ENCODE assay signal across 8 cellular contexts in the genomic region with DNA sequence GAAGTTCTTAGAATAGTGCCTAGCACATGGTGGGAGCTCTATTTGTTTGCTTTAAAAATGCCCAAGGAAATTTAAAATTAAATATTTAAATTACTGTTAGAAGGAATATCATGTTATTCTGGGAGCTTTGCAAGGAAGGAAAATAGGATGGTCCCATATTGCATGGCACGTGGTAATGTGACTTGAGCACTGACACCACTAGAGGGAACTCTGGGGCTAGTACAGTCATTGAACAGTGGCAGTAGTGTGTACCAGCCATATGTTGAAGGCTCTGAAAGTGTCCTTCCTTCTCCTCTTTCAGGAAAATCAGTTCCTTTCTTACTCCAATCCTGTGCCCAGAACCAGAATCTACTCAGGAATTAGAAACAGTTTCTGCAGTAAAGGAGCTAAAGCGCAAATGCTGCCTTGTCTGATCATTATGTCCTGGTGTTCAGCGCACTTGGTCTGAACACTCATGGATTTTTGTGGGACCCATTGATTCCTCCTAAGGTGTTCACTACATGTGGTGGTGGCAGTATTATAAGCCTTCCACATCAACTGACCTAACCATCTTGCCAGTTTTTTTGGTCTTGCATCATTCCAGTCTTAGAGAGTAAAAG. TPM values are rescaled to one million over a fixed set of nuclear protein-coding genes. Genes with fewer than 3 reads are reported as not detected.
DNase-seq lines count a peak whose midpoint lies in the region; ATAC-seq, FAIRE-seq and TF ChIP-seq lines count a peak whose summit lies in the region.

No MANE protein-coding gene starts in this region.

- ATAC-seq in Right ventricle myocardium superior (ENCODE audit: poor library complexity) (no peak), HepG2 (peak; percentile 99)

- no peak overlapping the region for H2AK5ac ChIP-seq in H9 (ENCODE audit: insufficient read length, low read length)

- H4K8ac ChIP-seq in H9 (replicated peaks; ENCODE audit: insufficient read length, low read depth, low read length), result no peak overlapping the region

- no peak overlapping the region for H2BK15ac ChIP-seq in H9 (ENCODE audit: low read depth, low read length)

- H4K20me1 ChIP-seq in H9 (ENCODE audit: control insufficient read depth, insufficient read depth, insufficient read length) (no peaks in the 10 kb centered on the region), HepG2 (ENCODE audit: insufficient read depth, low read length) (no peaks in the 10 kb centered on the region)

- in situ Hi-C loops in HepG2 (cut with HindIII; ENCODE audit: extremely low pct_ligation_motif_present, low pct_unique_long_range_greater_than_20kb), result loop anchor here (5.0 kb wide), 1 partner anchor 69 kb away; no protein-coding TSS in a partner anchor

- H3K79me1 ChIP-seq in H9 (ENCODE audit: insufficient read depth, low read depth, low read length, poor library complexity, severe bottlenecking), result no peaks in the 10 kb centered on the region

- no peaks in the 10 kb centered on the region for H3K36me3 ChIP-seq in left ventricle myocardium inferior
- no peaks in the 10 kb centered on the region for H3K36me3 ChIP-seq in adipocyte (ENCODE audit: control insufficient read depth, insufficient read depth, low read length, severe bottlenecking)
- no peaks in the 10 kb centered on the region for H3K36me3 ChIP-seq in HepG2 (replicated peaks in 1 of 2; ENCODE audit: control insufficient read depth in 1 of 2, insufficient read depth in 2 of 2, low read length in 2 of 2)

- no peak overlapping the region for H3K4me3 Mint-ChIP-seq in H9

- H2BK20ac ChIP-seq in H9 (ENCODE audit: low read depth, low read length, poor library complexity, severe bottlenecking), result no peak overlapping the region

- no peaks in the 10 kb centered on the region for H3K36me3 Mint-ChIP-seq in H9 (ENCODE audit: insufficient read depth in 1 of 3, low read depth in 3 of 3)

- BruUV-seq in HepG2 (replicated peaks; lab: Mats Ljungman, UMichigan), result no TSS peak

- H3K27ac Mint-ChIP-seq in H9, result no peak overlapping the region

- H3K4me3 ChIP-seq in left ventricle myocardium inferior, result no peak overlapping the region
- no peak overlapping the region for H3K4me3 ChIP-seq in adipocyte (ENCODE audit: low read length)
- H3K4me3 ChIP-seq in HepG2 (replicated peaks in 1 of 3; ENCODE audit: insufficient read depth in 1 of 3, low read depth in 2 of 3, low read length in 3 of 3), result no peak overlapping the region

- intact Hi-C loops in left ventricle myocardium inferior (cut with micrococcal nuclease), result no loop called here
- intact Hi-C loops in Right ventricle myocardium superior (cut with DNase I), result no loop called here
- intact Hi-C loops in HepG2 (cut with micrococcal nuclease; ENCODE audit: unreplicated experiment), result loop anchor here (1.0 kb wide), 2 partner anchors 69 to 164 kb away; no protein-coding TSS in a partner anchor

- POLR2A ChIA-PET in HepG2 (lab: Yijun Ruan, JAX), result no interaction called here

- H3K23me2 ChIP-seq in H9 (ENCODE audit: insufficient read length, low read depth, low read length, poor library complexity, severe bottlenecking), result no peaks in the 10 kb centered on the region

- TF ChIP-seq EP300 in HepG2 (IDR thresholded peaks at IDR 0.05; ENCODE audit: low read depth in 2 of 2, low read length in 2 of 2), result no peak
- no peak for TF ChIP-seq EP300 in HepG2 (CRISPR knock-in tag; IDR thresholded peaks at IDR 0.05; ENCODE audit: borderline replicate concordance)

- no peak overlapping the region for H2BK12ac ChIP-seq in H9 (ENCODE audit: insufficient read length, low read depth, low read length)

- 0 out of 2 replicates have a peak, but pooled peaks have one; percentile 20 for TF ChIP-seq RAD21 in HepG2 (CRISPR knock-in tag; IDR thresholded peaks at IDR 0.05)

- H2AFZ ChIP-seq in H9 (ENCODE audit: low read length) (no peak overlapping the region), HepG2 (ENCODE audit: low read length) (no peak overlapping the region)

- H3K27ac ChIP-seq in left ventricle myocardium inferior (replicated peaks) (no peak overlapping the region), H9 (ENCODE audit: insufficient read length, low read depth, low read length) (no peak overlapping the region), HepG2 (ENCODE audit: extremely low read length, insufficient read depth, low read length) (no peak overlapping the region)

- H3K56ac ChIP-seq in H9 (ENCODE audit: insufficient read length, low read depth, low read length), result no peak overlapping the region

- no peak for TF ChIP-seq POLR2A in HepG2 (IDR thresholded peaks at IDR 0.05; ENCODE audit: insufficient read depth in 1 of 2, low read depth in 2 of 2, low read length in 2 of 2)

- no peak overlapping the region for H2BK5ac ChIP-seq in H9 (ENCODE audit: insufficient read length, low read length)

- no peak overlapping the region for H2BK120ac ChIP-seq in H9 (ENCODE audit: low read depth, low read length, poor library complexity, severe bottlenecking)

- H3T11ph ChIP-seq in H9 (ENCODE audit: low read length), result no peak overlapping the region

- H3K4me1 Mint-ChIP-seq in H9, result no peaks in the 10 kb centered on the region

- DNase-seq in left ventricle myocardium inferior (no peak), Right ventricle myocardium superior (no peak), H9 (peak; percentile 34), LoVo (ENCODE audit: low spot score) (peak; percentile 47), adipocyte (ENCODE audit: low read depth) (peak; percentile 41), HepG2 (ENCODE audit: low spot score) (peak; percentile 53), NK-92 (lab: John Stamatoyannopoulos, UW; ENCODE audit: unreplicated experiment) (no peak)
- DNase-seq in stimulated activated CD8-positive, alpha-beta memory T cell treated with anti-CD3 and anti-CD28 coated beads, Interleukin-4, amount 100 ng/mL, for 48 hours, result no peak

- no peak overlapping the region for H4K5ac ChIP-seq in H9 (ENCODE audit: insufficient read length, low read depth, low read length)

- CTCF ChIA-PET in HepG2 (lab: Yijun Ruan, JAX; ENCODE audit: low intra/inter-chr PET ratio, low total read pairs), result interaction anchor here (0.6 to 1.7 kb wide), 3 partner anchors 67 to 164 kb away, joined by 3 to 16 read pairs (median 4); no protein-coding TSS in a partner anchor

- no peaks in the 10 kb centered on the region for H3K9me3 Mint-ChIP-seq in H9

- H3K4me1 ChIP-seq in left ventricle myocardium inferior (no peaks in the 10 kb centered on the region), H9 (ENCODE audit: insufficient read depth, low read length) (no peaks in the 10 kb centered on the region), adipocyte (ENCODE audit: control insufficient read depth, insufficient read depth, low read length) (no peaks in the 10 kb centered on the region), HepG2 (ENCODE audit: insufficient read depth, low read length) (peaks cover 16% of the 10 kb centered on the region)

- no peak overlapping the region for H4K91ac ChIP-seq in H9 (ENCODE audit: insufficient read length, low read depth, low read length)

- H3K9ac ChIP-seq in H9 (ENCODE audit: extremely low read depth, insufficient read length, low read length) (no peak overlapping the region), adipocyte (ENCODE audit: low read length) (no peak overlapping the region), HepG2 (ENCODE audit: insufficient read depth, low read depth, low read length) (no peak overlapping the region)

- H3K79me2 ChIP-seq in H9 (ENCODE audit: insufficient read depth, low read length), result no peaks in the 10 kb centered on the region
- H3K79me2 ChIP-seq in HepG2 (ENCODE audit: insufficient read depth, low read length), result no peaks in the 10 kb centered on the region

- peak; percentile 90 for FAIRE-seq in HepG2 (lab: Jason Lieb, UNC)

- no peak overlapping the region for H3K23ac ChIP-seq in H9 (ENCODE audit: insufficient read length, low read depth, low read length)

- no peak overlapping the region for H3K4ac ChIP-seq in H9 (ENCODE audit: low read depth, low read length)

- H3K4me2 ChIP-seq in H9 (ENCODE audit: insufficient read depth, insufficient read length, low read length), result no peak overlapping the region
- no peak overlapping the region for H3K4me2 ChIP-seq in HepG2 (ENCODE audit: low read depth, low read length)

- no peak overlapping the region for H3K18ac ChIP-seq in H9 (ENCODE audit: insufficient read length, low read depth, low read length)

- H3K9me3 ChIP-seq in left ventricle myocardium inferior (replicated peaks), result no peaks in the 10 kb centered on the region
- no peaks in the 10 kb centered on the region for H3K9me3 ChIP-seq in H9 (ENCODE audit: control insufficient read depth, low read depth, low read length)
- no peaks in the 10 kb centered on the region for H3K9me3 ChIP-seq in adipocyte (ENCODE audit: control insufficient read depth, low read length)
- no peaks in the 10 kb centered on the region for H3K9me3 ChIP-seq in HepG2 (ENCODE audit: low read length)

- H3K14ac ChIP-seq in H9 (ENCODE audit: insufficient read depth, low read length), result no peak overlapping the region

- WGBS in H9 (ENCODE audit: extremely low coverage, insufficient read length, low lambda C conversion rate), result no CpG with 5 or more reads among the region's 3 CpGs
- 62% methylated on average over 3 of the region's 3 CpGs for WGBS in HepG2 (ENCODE audit: low lambda C conversion rate)

- no peaks in the 10 kb centered on the region for H3K27me3 ChIP-seq in left ventricle myocardium inferior (ENCODE audit: low read depth)
- no peaks in the 10 kb centered on the region for H3K27me3 ChIP-seq in H9 (ENCODE audit: insufficient read depth, low read length)
- peaks cover 15% of the 10 kb centered on the region for H3K27me3 ChIP-seq in adipocyte (replicated peaks; ENCODE audit: control insufficient read depth, insufficient read depth, low read length)
- no peaks in the 10 kb centered on the region for H3K27me3 ChIP-seq in HepG2 (ENCODE audit: control insufficient read depth in 1 of 2, insufficient read depth in 2 of 2, low read length in 2 of 2)

- TF ChIP-seq CTCF in left ventricle myocardium inferior (IDR thresholded peaks at IDR 0.05; ENCODE audit: borderline replicate concordance) (peak; percentile 50), H9 (conservative IDR thresholded peaks at IDR 0.05) (peak; percentile 74), HepG2 (CRISPR knock-in tag; IDR thresholded peaks at IDR 0.05) (peak; percentile 79)

- no peaks in the 10 kb centered on the region for H3K27me3 Mint-ChIP-seq in H9 (ENCODE audit: low read depth)

RNA-seq across cellular contexts. Expression of a gene that starts 54.1 kb away (rescaled TPM):
- 0.85 TPM for total RNA-seq in left ventricle myocardium inferior
- 2.9 TPM for total RNA-seq in Right ventricle myocardium superior
- 3.6 and 3.8 TPM in 2 replicates for total RNA-seq in H9 (2021)
- total RNA-seq in HepG2 (2016; rRNA removed; fragmentation: Illumina TruSeq; extraction: Trizol), result 0.15 and 0.21 TPM in 2 replicates
- not detected in 2 replicates for total RNA-seq in HepG2 (2016; cell fraction: cytosol; rRNA removed; fragmentation: Illumina TruSeq; extraction: Trizol; ENCODE audit: low read depth)
- 0.15 and 0.19 TPM in 2 replicates for total RNA-seq in HepG2 (2016; cell fraction: insoluble cytoplasmic fraction; rRNA removed; fragmentation: Illumina TruSeq; extraction: Trizol)
- total RNA-seq in HepG2 (2016; cell fraction: membrane; rRNA removed; fragmentation: Illumina TruSeq; extraction: Trizol), result 0.09 TPM in 1 of 2 replicates, not detected in the other
- total RNA-seq in HepG2 (2016; cell fraction: nucleus; rRNA removed; fragmentation: Illumina TruSeq; extraction: Trizol), result 0.31 TPM in 1 of 2 replicates, not detected in the other
- 0.99 and 1.5 TPM in 2 replicates for polyA plus RNA-seq in HepG2 (2011; rRNA removed)
- polyA plus RNA-seq in HepG2 (2011; cell fraction: cytosol; rRNA removed), result 0.28 and 0.67 TPM in 2 replicates
- 1.0 and 1.9 TPM in 2 replicates for polyA plus RNA-seq in HepG2 (2011; cell fraction: nucleus; rRNA removed)
- 0.93 and 1.2 TPM in 2 replicates for polyA plus RNA-seq in HepG2 (2012)
- not detected in 2 replicates for polyA plus RNA-seq in HepG2 (2016; cell fraction: cytosol; fragmentation: Illumina TruSeq; extraction: Trizol; ENCODE audit: low read depth)
- 0.12 and 0.17 TPM in 2 replicates for polyA plus RNA-seq in HepG2 (2016; cell fraction: insoluble cytoplasmic fraction; fragmentation: Illumina TruSeq; extraction: Trizol; ENCODE audit: low read depth)
- not detected in 2 replicates for polyA plus RNA-seq in HepG2 (2016; cell fraction: membrane; fragmentation: Illumina TruSeq; extraction: Trizol; ENCODE audit: low read depth)
- polyA plus RNA-seq in HepG2 (2016; cell fraction: nucleus; fragmentation: Illumina TruSeq; extraction: Trizol; ENCODE audit: insufficient read depth, low read depth), result 0.25 and 0.31 TPM in 2 replicates
- 0.94 and 75.0 TPM in 2 replicates for polyA minus RNA-seq in HepG2 (2011; rRNA and poly(A)+ RNA removed; ENCODE audit: low replicate concordance)
- 1.1 and 2.5 TPM in 2 replicates for polyA minus RNA-seq in HepG2 (2011; cell fraction: cytosol; rRNA and poly(A)+ RNA removed)
- polyA minus RNA-seq in HepG2 (2011; cell fraction: nucleus; rRNA and poly(A)+ RNA removed), result 3.5 and 4.4 TPM in 2 replicates

Comparison
In these comparisons a context has a peak if more than half of its experiments do, and no peak if none do; other contexts are left out.
1. DNase-seq: peak in H9 (single experiment), LoVo (single experiment), adipocyte (single experiment) and HepG2 (single experiment); none in left ventricle myocardium inferior (single experiment), Right ventricle myocardium superior (single experiment), NK-92 (single experiment) and stimulated activated CD8-positive, alpha-beta memory T cell treated with anti-CD3 and anti-CD28 coated beads, Interleukin-4, amount 100 ng/mL, for 48 hours (single experiment).
2. Peak in every context shown above with its lines, with median percentiles within 50 percentile points of each other: CTCF ChIP-seq.